In the genomic region with DNA sequence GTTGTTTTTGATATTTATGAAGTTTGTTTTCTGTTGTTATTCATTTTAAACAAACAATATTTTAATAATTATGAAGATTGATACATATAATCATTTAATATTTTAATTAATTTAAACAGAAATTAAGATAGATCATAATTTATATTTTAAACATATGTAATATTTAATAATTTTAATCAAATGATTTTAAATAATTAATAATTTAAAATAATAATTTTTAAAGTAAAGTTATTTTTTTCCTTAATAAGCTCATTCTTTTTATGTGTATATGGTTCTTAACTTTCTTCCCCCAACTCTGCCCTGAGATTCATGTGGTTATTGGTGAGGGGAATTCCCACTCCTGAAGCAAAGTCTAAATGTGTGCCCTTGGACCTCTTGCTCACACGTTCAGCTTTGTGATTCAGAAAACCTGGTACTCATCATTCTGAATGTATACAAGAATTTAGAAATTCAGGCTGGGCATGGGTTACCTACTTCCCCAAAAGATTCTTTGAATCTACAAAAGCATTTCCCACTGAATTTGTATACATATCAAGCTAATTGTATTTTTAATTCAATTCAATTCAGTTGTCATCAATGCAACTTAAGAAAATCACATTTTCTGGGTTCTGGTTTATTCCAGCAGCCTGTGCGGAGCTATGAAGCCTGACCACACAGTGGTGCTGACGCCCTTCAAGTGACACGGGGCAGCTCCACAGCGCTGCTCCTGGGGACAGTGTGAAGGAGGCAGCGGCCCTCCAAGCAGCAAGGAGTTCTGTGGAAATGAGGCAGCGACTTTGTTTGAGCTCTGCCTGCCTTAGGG, we compare ENCODE assay signal across 1 cellular context.
TF ChIP-seq lines count a peak whose summit lies in the region.

No MANE protein-coding gene starts in this region.

TF ChIP-seq in HepG2, 621 proteins besides CTCF, POLR2A, EP300 and RAD21 (continued from another document and continues in another):
- TF ChIP-seq, protein P1, sequence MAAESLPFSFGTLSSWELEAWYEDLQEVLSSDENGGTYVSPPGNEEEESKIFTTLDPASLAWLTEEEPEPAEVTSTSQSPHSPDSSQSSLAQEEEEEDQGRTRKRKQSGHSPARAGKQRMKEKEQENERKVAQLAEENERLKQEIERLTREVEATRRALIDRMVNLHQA (CRISPR knock-in tag; IDR thresholded peaks at IDR 0.05), result no peak
- TF ChIP-seq ZKSCAN5 (CRISPR knock-in tag; IDR thresholded peaks at IDR 0.05), result no peak
- TF ChIP-seq MYNN (CRISPR knock-in tag; IDR thresholded peaks at IDR 0.05; ENCODE audit: low read depth), result no peak
- TF ChIP-seq, protein P2, sequence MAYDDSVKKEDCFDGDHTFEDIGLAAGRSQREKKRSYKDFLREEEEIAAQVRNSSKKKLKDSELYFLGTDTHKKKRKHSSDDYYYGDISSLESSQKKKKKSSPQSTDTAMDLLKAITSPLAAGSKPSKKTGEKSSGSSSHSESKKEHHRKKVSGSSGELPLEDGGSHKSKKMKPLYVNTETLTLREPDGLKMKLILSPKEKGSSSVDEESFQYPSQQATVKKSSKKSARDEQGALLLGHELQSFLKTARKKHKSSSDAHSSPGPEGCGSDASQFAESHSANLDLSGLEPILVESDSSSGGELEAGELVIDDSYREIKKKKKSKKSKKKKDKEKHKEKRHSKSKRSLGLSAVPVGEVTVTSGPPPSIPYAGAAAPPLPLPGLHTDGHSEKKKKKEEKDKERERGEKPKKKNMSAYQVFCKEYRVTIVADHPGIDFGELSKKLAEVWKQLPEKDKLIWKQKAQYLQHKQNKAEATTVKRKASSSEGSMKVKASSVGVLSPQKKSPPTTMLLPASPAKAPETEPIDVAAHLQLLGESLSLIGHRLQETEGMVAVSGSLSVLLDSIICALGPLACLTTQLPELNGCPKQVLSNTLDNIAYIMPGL (CRISPR knock-in tag; IDR thresholded peaks at IDR 0.05; ENCODE audit: borderline replicate concordance in 1 of 2, low read depth in 1 of 2), result peak in 1 of 2 experiments; percentile 62; a peak in 1 of 4 replicates
- TF ChIP-seq, protein P3, sequence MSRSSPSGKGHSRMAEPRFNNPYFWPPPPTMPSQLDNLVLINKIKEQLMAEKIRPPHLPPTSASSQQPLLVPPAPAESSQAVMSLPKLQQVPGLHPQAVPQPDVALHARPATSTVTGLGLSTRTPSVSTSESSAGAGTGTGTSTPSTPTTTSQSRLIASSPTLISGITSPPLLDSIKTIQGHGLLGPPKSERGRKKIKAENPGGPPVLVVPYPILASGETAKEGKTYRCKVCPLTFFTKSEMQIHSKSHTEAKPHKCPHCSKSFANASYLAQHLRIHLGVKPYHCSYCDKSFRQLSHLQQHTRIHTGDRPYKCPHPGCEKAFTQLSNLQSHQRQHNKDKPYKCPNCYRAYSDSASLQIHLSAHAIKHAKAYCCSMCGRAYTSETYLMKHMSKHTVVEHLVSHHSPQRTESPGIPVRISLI (CRISPR knock-in tag; IDR thresholded peaks at IDR 0.05; ENCODE audit: borderline replicate concordance), result no peak
- TF ChIP-seq ZNF878 (CRISPR knock-in tag; IDR thresholded peaks at IDR 0.05), result no peak
- no peak for TF ChIP-seq ZFP90 (CRISPR knock-in tag; IDR thresholded peaks at IDR 0.05; ENCODE audit: borderline replicate concordance)
- TF ChIP-seq, protein P4, sequence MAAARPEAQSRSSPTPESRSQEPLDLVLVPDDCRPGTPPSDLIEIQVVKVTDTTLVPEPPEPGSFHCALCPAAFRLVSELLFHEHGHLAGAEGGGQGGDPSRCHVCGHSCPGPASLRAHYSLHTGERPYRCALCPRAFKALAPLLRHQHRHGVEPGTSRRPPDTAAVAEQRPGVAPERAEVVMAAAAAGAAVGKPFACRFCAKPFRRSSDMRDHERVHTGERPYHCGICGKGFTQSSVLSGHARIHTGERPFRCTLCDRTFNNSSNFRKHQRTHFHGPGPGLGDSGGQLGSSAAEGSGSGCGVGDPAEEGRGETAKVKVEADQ (CRISPR knock-in tag; IDR thresholded peaks at IDR 0.05; ENCODE audit: borderline replicate concordance), result no peak
- TF ChIP-seq ZNF564 (CRISPR knock-in tag; IDR thresholded peaks at IDR 0.05), result no peak
- TF ChIP-seq, protein P5, sequence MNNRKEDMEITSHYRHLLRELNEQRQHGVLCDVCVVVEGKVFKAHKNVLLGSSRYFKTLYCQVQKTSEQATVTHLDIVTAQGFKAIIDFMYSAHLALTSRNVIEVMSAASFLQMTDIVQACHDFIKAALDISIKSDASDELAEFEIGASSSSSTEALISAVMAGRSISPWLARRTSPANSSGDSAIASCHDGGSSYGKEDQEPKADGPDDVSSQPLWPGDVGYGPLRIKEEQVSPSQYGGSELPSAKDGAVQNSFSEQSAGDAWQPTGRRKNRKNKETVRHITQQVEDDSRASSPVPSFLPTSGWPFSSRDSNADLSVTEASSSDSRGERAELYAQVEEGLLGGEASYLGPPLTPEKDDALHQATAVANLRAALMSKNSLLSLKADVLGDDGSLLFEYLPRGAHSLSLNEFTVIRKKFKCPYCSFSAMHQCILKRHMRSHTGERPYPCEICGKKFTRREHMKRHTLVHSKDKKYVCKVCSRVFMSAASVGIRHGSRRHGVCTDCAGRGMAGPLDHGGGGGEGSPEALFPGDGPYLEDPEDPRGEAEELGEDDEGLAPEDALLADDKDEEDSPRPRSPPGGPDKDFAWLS (CRISPR knock-in tag; IDR thresholded peaks at IDR 0.05; ENCODE audit: borderline replicate concordance), result no peak
- no peak for TF ChIP-seq ZNF557 (CRISPR knock-in tag; IDR thresholded peaks at IDR 0.05)
- TF ChIP-seq, protein P6, sequence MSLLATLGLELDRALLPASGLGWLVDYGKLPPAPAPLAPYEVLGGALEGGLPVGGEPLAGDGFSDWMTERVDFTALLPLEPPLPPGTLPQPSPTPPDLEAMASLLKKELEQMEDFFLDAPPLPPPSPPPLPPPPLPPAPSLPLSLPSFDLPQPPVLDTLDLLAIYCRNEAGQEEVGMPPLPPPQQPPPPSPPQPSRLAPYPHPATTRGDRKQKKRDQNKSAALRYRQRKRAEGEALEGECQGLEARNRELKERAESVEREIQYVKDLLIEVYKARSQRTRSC (CRISPR knock-in tag; IDR thresholded peaks at IDR 0.05; ENCODE audit: low read depth), result no peak
- TF ChIP-seq, protein P7, sequence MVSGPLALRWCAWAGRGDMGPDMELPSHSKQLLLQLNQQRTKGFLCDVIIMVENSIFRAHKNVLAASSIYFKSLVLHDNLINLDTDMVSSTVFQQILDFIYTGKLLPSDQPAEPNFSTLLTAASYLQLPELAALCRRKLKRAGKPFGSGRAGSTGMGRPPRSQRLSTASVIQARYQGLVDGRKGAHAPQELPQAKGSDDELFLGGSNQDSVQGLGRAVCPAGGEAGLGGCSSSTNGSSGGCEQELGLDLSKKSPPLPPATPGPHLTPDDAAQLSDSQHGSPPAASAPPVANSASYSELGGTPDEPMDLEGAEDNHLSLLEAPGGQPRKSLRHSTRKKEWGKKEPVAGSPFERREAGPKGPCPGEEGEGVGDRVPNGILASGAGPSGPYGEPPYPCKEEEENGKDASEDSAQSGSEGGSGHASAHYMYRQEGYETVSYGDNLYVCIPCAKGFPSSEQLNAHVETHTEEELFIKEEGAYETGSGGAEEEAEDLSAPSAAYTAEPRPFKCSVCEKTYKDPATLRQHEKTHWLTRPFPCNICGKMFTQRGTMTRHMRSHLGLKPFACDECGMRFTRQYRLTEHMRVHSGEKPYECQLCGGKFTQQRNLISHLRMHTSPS (CRISPR knock-in tag; IDR thresholded peaks at IDR 0.05; ENCODE audit: low read depth), result no peak
- TF ChIP-seq ZSCAN20 (CRISPR knock-in tag; IDR thresholded peaks at IDR 0.05; ENCODE audit: borderline replicate concordance), result no peak
- no peak for TF ChIP-seq GPN1 (CRISPR knock-in tag; IDR thresholded peaks at IDR 0.05; ENCODE audit: borderline replicate concordance)
- TF ChIP-seq, protein P8, sequence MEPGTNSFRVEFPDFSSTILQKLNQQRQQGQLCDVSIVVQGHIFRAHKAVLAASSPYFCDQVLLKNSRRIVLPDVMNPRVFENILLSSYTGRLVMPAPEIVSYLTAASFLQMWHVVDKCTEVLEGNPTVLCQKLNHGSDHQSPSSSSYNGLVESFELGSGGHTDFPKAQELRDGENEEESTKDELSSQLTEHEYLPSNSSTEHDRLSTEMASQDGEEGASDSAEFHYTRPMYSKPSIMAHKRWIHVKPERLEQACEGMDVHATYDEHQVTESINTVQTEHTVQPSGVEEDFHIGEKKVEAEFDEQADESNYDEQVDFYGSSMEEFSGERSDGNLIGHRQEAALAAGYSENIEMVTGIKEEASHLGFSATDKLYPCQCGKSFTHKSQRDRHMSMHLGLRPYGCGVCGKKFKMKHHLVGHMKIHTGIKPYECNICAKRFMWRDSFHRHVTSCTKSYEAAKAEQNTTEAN (CRISPR knock-in tag; conservative IDR thresholded peaks at IDR 0.05), result no peak
- TF ChIP-seq ISX (CRISPR knock-in tag; conservative IDR thresholded peaks at IDR 0.05), result no peak
- TF ChIP-seq, protein P9, sequence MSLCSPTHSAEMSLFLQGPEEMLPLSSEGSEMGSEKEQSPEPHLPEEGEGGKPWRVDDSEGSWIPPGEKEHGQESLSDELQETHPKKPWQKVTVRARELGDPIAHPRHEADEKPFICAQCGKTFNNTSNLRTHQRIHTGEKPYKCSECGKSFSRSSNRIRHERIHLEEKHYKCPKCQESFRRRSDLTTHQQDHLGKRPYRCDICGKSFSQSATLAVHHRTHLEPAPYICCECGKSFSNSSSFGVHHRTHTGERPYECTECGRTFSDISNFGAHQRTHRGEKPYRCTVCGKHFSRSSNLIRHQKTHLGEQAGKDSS (CRISPR knock-in tag; IDR thresholded peaks at IDR 0.05; ENCODE audit: borderline replicate concordance, low read depth), result no peak
- TF ChIP-seq, protein P10, sequence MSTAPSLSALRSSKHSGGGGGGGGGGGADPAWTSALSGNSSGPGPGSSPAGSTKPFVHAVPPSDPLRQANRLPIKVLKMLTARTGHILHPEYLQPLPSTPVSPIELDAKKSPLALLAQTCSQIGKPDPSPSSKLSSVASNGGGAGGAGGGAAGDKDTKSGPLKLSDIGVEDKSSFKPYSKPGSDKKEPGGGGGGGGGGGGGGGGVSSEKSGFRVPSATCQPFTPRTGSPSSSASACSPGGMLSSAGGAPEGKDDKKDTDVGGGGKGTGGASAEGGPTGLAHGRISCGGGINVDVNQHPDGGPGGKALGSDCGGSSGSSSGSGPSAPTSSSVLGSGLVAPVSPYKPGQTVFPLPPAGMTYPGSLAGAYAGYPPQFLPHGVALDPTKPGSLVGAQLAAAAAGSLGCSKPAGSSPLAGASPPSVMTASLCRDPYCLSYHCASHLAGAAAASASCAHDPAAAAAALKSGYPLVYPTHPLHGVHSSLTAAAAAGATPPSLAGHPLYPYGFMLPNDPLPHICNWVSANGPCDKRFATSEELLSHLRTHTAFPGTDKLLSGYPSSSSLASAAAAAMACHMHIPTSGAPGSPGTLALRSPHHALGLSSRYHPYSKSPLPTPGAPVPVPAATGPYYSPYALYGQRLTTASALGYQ (CRISPR knock-in tag; IDR thresholded peaks at IDR 0.05), result no peak
- TF ChIP-seq TOPORS (CRISPR knock-in tag; IDR thresholded peaks at IDR 0.05), result no peak
- no peak for TF ChIP-seq ZNF367 (CRISPR knock-in tag; IDR thresholded peaks at IDR 0.05; ENCODE audit: borderline replicate concordance)
- peak; percentile 47 for TF ChIP-seq SMC3 (IDR thresholded peaks at IDR 0.05; ENCODE audit: low read length)
- TF ChIP-seq ZNF331 (CRISPR knock-in tag; IDR thresholded peaks at IDR 0.05), result peak; percentile 51; the same call in 1 of the 2 replicates
- TF ChIP-seq, protein P11, sequence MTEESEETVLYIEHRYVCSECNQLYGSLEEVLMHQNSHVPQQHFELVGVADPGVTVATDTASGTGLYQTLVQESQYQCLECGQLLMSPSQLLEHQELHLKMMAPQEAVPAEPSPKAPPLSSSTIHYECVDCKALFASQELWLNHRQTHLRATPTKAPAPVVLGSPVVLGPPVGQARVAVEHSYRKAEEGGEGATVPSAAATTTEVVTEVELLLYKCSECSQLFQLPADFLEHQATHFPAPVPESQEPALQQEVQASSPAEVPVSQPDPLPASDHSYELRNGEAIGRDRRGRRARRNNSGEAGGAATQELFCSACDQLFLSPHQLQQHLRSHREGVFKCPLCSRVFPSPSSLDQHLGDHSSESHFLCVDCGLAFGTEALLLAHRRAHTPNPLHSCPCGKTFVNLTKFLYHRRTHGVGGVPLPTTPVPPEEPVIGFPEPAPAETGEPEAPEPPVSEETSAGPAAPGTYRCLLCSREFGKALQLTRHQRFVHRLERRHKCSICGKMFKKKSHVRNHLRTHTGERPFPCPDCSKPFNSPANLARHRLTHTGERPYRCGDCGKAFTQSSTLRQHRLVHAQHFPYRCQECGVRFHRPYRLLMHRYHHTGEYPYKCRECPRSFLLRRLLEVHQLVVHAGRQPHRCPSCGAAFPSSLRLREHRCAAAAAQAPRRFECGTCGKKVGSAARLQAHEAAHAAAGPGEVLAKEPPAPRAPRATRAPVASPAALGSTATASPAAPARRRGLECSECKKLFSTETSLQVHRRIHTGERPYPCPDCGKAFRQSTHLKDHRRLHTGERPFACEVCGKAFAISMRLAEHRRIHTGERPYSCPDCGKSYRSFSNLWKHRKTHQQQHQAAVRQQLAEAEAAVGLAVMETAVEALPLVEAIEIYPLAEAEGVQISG (CRISPR knock-in tag; IDR thresholded peaks at IDR 0.05), result peak; percentile 43; the same call in 1 of the 2 replicates
- TF ChIP-seq ZNF614 (CRISPR knock-in tag; IDR thresholded peaks at IDR 0.05; ENCODE audit: borderline replicate concordance), result 0 out of 2 replicates have a peak, but pooled peaks have one; percentile 39
- TF ChIP-seq MTA1 (CRISPR knock-in tag; IDR thresholded peaks at IDR 0.05; ENCODE audit: borderline replicate concordance), result no peak
- TF ChIP-seq ZNF598 (CRISPR knock-in tag; IDR thresholded peaks at IDR 0.05; ENCODE audit: borderline replicate concordance), result no peak
- no peak for TF ChIP-seq ZNF160 (CRISPR knock-in tag; IDR thresholded peaks at IDR 0.05)
- TF ChIP-seq ZFP36L2 (CRISPR knock-in tag; IDR thresholded peaks at IDR 0.05), result no peak
- 0 out of 2 replicates have a peak, but pooled peaks have one; percentile 19 for TF ChIP-seq ZNF652 (CRISPR knock-in tag; IDR thresholded peaks at IDR 0.05; ENCODE audit: borderline replicate concordance, low read depth)
- no peak for TF ChIP-seq ARNTL (CRISPR knock-in tag; IDR thresholded peaks at IDR 0.05)
- TF ChIP-seq KDM4B (CRISPR knock-in tag; IDR thresholded peaks at IDR 0.05), result no peak
